12 cellular contexts compared by ENCODE assay signal in the genomic region with DNA sequence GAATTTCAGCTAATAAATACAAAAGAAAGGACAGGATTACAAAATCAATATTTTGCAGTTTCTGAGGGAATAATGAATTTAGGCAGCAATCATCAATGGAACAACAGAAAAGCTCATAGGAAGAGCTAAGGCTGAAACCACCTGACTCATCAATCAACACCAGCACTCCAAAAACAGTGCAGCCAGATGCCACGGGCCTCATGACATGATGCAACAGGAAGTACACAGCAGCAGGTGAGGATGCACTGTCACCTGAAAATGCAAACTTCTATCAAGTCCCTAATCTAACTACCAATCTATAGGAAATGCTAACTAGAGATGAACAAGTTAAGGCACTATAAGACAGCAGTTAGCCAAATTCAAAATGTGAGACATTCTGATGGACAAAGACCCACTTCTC. TPM values are rescaled to one million over a fixed set of nuclear protein-coding genes. Genes with fewer than 3 reads are reported as not detected.
DNase-seq lines count a peak whose midpoint lies in the region; ATAC-seq, FAIRE-seq and TF ChIP-seq lines count a peak whose summit lies in the region.
"Had no signal": no experiment of that assay in that cellular context is flagged by ENCODE, and none has a peak within 500 bp of the region (broad histone marks: within the 10 kb centered on the region; RNA-seq: fewer than 3 reads in every experiment).

No MANE protein-coding gene starts in this region.

- peaks cover 11% of the 10 kb centered on the region for H3K4me1 Mint-ChIP-seq in CD4-positive, alpha-beta T cell (ENCODE audit: low read depth)

- FAIRE-seq in GM12878 (lab: Jason Lieb, UNC): peak; percentile 13

- peak overlapping the region; percentile 60 for H3K27ac Mint-ChIP-seq in CD4-positive, alpha-beta T cell

- TF ChIP-seq CTCF in CD4-positive, alpha-beta T cell (IDR thresholded peaks at IDR 0.05): no peak
- no peak for TF ChIP-seq CTCF in GM12865 (IDR thresholded peaks at IDR 0.05; ENCODE audit: insufficient read depth, low read depth, low read length, missing control alignments)
- no peak for TF ChIP-seq CTCF in GM12878 (IDR thresholded peaks at IDR 0.05 in 2 of 3, conservative IDR thresholded peaks at IDR 0.05 in 1 of 3; ENCODE audit: control insufficient read depth in 2 of 3, extremely low read depth in 1 of 3, insufficient read depth in 1 of 3, low read depth in 3 of 3, low read length in 3 of 3)
- TF ChIP-seq CTCF in spleen (IDR thresholded peaks at IDR 0.05 in 8 of 11, conservative IDR thresholded peaks at IDR 0.05 in 3 of 11): no peak
- no peak for TF ChIP-seq CTCF in colonic mucosa (IDR thresholded peaks at IDR 0.05)

- no peaks in the 10 kb centered on the region for H3K79me2 ChIP-seq in GM12878 (ENCODE audit: control insufficient read depth, insufficient read depth, low read length)

- H3K4me3 ChIP-seq in GM12865 (ENCODE audit: low read depth, low read length) (no peak overlapping the region), GM12878 (no peak overlapping the region), spleen (no peak overlapping the region), colonic mucosa (no peak overlapping the region)
- H3K4me3 ChIP-seq: mucosa of descending colon, right lobe of liver had no signal

- SMC1A ChIA-PET in GM12878 (lab: Charles Lee; ENCODE audit: uncharacterized antibody, unreplicated experiment): interaction anchor here (1.8 kb wide), 1 partner anchor 23 kb away, joined by 5 read pairs; no protein-coding TSS in a partner anchor

- TF ChIP-seq EP300 in GM12878 (IDR thresholded peaks at IDR 0.05; ENCODE audit: borderline replicate concordance in 1 of 2, control insufficient read depth in 1 of 2, low read depth in 2 of 2, low read length in 2 of 2): no peak

- H3K9me3 Mint-ChIP-seq in CD4-positive, alpha-beta T cell: no peaks in the 10 kb centered on the region

- H3K36me3 ChIP-seq in GM12878 (ENCODE audit: control insufficient read depth in 2 of 2, insufficient read depth in 2 of 2, low read length in 1 of 2) (peaks cover 0 to 12% of the 10 kb centered on the region in 2 experiments), spleen (peaks cover 2 to 100% (median 75%) of the 10 kb centered on the region in 6 donors), colonic mucosa (no peaks in the 10 kb centered on the region)

- in situ Hi-C loops in GM12878 (cut with MboI): no loop called here

- RAD21 ChIA-PET in GM12878 (lab: Charles Lee; ENCODE audit: unreplicated experiment): interaction anchor here (0.6 kb wide), 1 partner anchor 182 kb away, joined by 3 read pairs; no protein-coding TSS in a partner anchor

- no peak overlapping the region for H3K4me3 Mint-ChIP-seq in CD4-positive, alpha-beta T cell

- H3K9ac ChIP-seq in GM12878 (ENCODE audit: control insufficient read depth, insufficient read depth, low read length) (no peak overlapping the region), colonic mucosa (ENCODE audit: low read depth in 2 of 2, low read length in 2 of 2) (no peak overlapping the region)

- WGBS in GM12878 (ENCODE audit: insufficient coverage, insufficient replicate concordance, low lambda C conversion rate, missing lambda C conversion rate): 10% methylated on average over 1 of the region's 1 CpG
- WGBS in spleen, 5 donors: 17 to 48% (median 21%) methylated on average over 1 of the region's 1 CpG

- peak; percentile 81 for ATAC-seq in CD4-positive, alpha-beta T cell (ENCODE audit: poor library complexity)
- ATAC-seq in GM12878 (no peak), HG03521 (IDR thresholded peaks at IDR 0.05; ENCODE audit: unreplicated experiment) (no peak)
- ATAC-seq: mucosa of descending colon had no signal

- POLR2A ChIA-PET in CD4-positive, alpha-beta T cell (lab: Charles Lee): no interaction called here
- POLR2A ChIA-PET in GM12878 (lab: Charles Lee): no interaction called here

- no peaks in the 10 kb centered on the region for H3K9me3 ChIP-seq in CD4-positive, alpha-beta T cell (ENCODE audit: control insufficient read depth, low read length)
- no peaks in the 10 kb centered on the region for H3K9me3 ChIP-seq in GM12878 (replicated peaks; ENCODE audit: control insufficient read depth, insufficient read depth, low read length)
- no peaks in the 10 kb centered on the region for H3K9me3 ChIP-seq in spleen
- no peaks in the 10 kb centered on the region for H3K9me3 ChIP-seq in colonic mucosa
- H3K9me3 ChIP-seq: Caco-2, mucosa of descending colon, right lobe of liver had no signal

- H3K27me3 Mint-ChIP-seq in CD4-positive, alpha-beta T cell: no peaks in the 10 kb centered on the region

- no peak for TF ChIP-seq POLR2A in GM12878 (IDR thresholded peaks at IDR 0.05; ENCODE audit: low read depth, low read length)
- no peak for TF ChIP-seq POLR2A in spleen (IDR thresholded peaks at IDR 0.05)

- H2AFZ ChIP-seq in GM12878 (ENCODE audit: control insufficient read depth, low read depth, low read length): no peak overlapping the region

- H3K27me3 ChIP-seq in CD4-positive, alpha-beta T cell (ENCODE audit: control insufficient read depth, insufficient read depth, low read length): no peaks in the 10 kb centered on the region
- no peaks in the 10 kb centered on the region for H3K27me3 ChIP-seq in GM12878 (replicated peaks in 1 of 2; ENCODE audit: control insufficient read depth in 2 of 2, insufficient read depth in 2 of 2, low read length in 1 of 2)
- no peaks in the 10 kb centered on the region for H3K27me3 ChIP-seq in spleen (replicated peaks in 1 of 7)
- H3K27me3 ChIP-seq in colonic mucosa: no peaks in the 10 kb centered on the region
- H3K27me3 ChIP-seq: right lobe of liver had no signal

- no peak overlapping the region for H3K27ac ChIP-seq in CD4-positive, alpha-beta T cell (ENCODE audit: low read depth, low read length)
- H3K27ac ChIP-seq in GM12878 (ENCODE audit: control insufficient read depth, insufficient read depth): no peak overlapping the region
- peak overlapping the region in 1 of 8 donors; percentile 5 for H3K27ac ChIP-seq in spleen
- no peak overlapping the region for H3K27ac ChIP-seq in colonic mucosa
- H3K27ac ChIP-seq: right lobe of liver had no signal

- H3K36me3 Mint-ChIP-seq in CD4-positive, alpha-beta T cell (ENCODE audit: low read depth): peaks cover 92% of the 10 kb centered on the region

- BruUV-seq in GM12878 (replicated peaks; lab: Mats Ljungman, UMichigan): no TSS peak

- H3K4me2 ChIP-seq in GM12878 (ENCODE audit: control insufficient read depth, insufficient read depth): no peak overlapping the region

- TF ChIP-seq RAD21 in GM12878 (IDR thresholded peaks at IDR 0.05; ENCODE audit: insufficient read depth, low read depth, low read length): no peak

- CTCF ChIA-PET in CD4-positive, alpha-beta T cell (lab: Charles Lee): no interaction called here
- CTCF ChIA-PET in GM12878 (lab: Yijun Ruan, JAX): interaction anchor here (1.7 kb wide), 1 partner anchor 59 kb away, joined by 4 read pairs; no protein-coding TSS in a partner anchor

- H3K4me1 ChIP-seq in GM12878 (ENCODE audit: control insufficient read depth, insufficient read depth, low read length): no peaks in the 10 kb centered on the region
- H3K4me1 ChIP-seq in spleen: peaks cover 0 to 30% (median 4%) of the 10 kb centered on the region in 6 donors
- no peaks in the 10 kb centered on the region for H3K4me1 ChIP-seq in colonic mucosa
- H3K4me1 ChIP-seq: Caco-2, right lobe of liver had no signal

- no peaks in the 10 kb centered on the region for H4K20me1 ChIP-seq in GM12878 (ENCODE audit: control insufficient read depth, insufficient read depth)

- intact Hi-C loops in CD4-positive, alpha-beta T cell (cut with DNase I, micrococcal nuclease): no loop called here
- intact Hi-C loops in GM12878 (cut with micrococcal nuclease; ENCODE audit: unreplicated experiment) (no loop called here), spleen (cut with DNase I; ENCODE audit: low total_unique reads) (no loop called here), colonic mucosa (cut with DNase I) (no loop called here)

- peak in 6 of 10 experiments; percentile 10 to 26 (median 12) for DNase-seq in CD4-positive, alpha-beta T cell
- DNase-seq in GM12865 (ENCODE audit: low read depth) (peak; percentile 18), T-helper 22 cell (ENCODE audit: low read depth) (peak; percentile 34), GM12878 (ENCODE audit: low read depth, low spot score) (no peak), spleen (no peak), colonic mucosa (no peak), NOMO-1 treated with DMSO at 0.1 percent for 48 hours (lab: John Stamatoyannopoulos, UW; ENCODE audit: unreplicated experiment) (no peak)
- DNase-seq: Caco-2, mucosa of descending colon, NCI-H2081 treated with DMSO at 0.1 percent for 48 hours, right lobe of liver had no signal

TF ChIP-seq in GM12878, 131 proteins besides CTCF, POLR2A, EP300 and RAD21 (continues in another document):
- TF ChIP-seq ZNF622 (IDR thresholded peaks at IDR 0.05) (no peak), STAT3 (IDR thresholded peaks at IDR 0.05; ENCODE audit: low read depth, low read length) (no peak), NBN (IDR thresholded peaks at IDR 0.05) (no peak), STAT1 (conservative IDR thresholded peaks at IDR 0.05) (no peak)

RNA-seq across cellular contexts. Expression of gene GNS, which starts 21.7 kb away (rescaled TPM):
- 10 to 100 TPM in 1 of 2 experiments, 1 to 10 TPM in 1; 8.7 to 10.0 TPM for total RNA-seq in CD4-positive, alpha-beta T cell
- total RNA-seq in GM12878 (2013; cell fraction: nucleolus; rRNA removed): 52.0 and 53.8 TPM in 2 replicates
- total RNA-seq in GM12878 (2014; rRNA removed) (19.0 and 21.0 TPM in 2 replicates), GM12878 (2014; rRNA removed; fragmentation: Illumina TruSeq; extraction: Trizol) (21.5 and 23.6 TPM in 2 replicates), GM12878 (2021) (20.8 and 21.4 TPM in 2 replicates), spleen (100 to 1,000 TPM in 6 of 7 donors, 10 to 100 TPM in 1; 99.4 to 154 (median 130) TPM), colonic mucosa (10 to 100 TPM; 47.5 to 67.6 TPM)
- 17.8 TPM for polyA plus RNA-seq in GM12878 (2011; ENCODE audit: low read depth)
- polyA plus RNA-seq in GM12878 (2011; rRNA removed) (32.9 and 33.8 TPM in 2 replicates), GM12878 (2014; fragmentation: Illumina TruSeq; extraction: Trizol) (19.8 and 22.2 TPM in 2 replicates), GM12878 (2014; fragmentation: Nextera tagmentation; extraction: Ambion mirVana) (1 to 10 TPM; 4.1 to 4.4 TPM), GM12878 (2014; rRNA removed) (11.6 and 13.0 TPM in 2 replicates), GM12878 (2016; fragmentation: Nextera tagmentation; extraction: Ambion mirVana) (10 to 100 TPM; 17.8 to 19.3 TPM), spleen (10 to 100 TPM in 2 of 3 donors, 1 to 10 TPM in 1; 8.3 to 17.1 (median 13.8) TPM)
- 15.8 and 20.5 TPM in 2 replicates for polyA plus RNA-seq in GM12878 (2011; cell fraction: cytosol; rRNA removed)
- polyA plus RNA-seq in GM12878 (2011; cell fraction: nucleus; rRNA removed): 11.3 and 12.0 TPM in 2 replicates
- 15.9 and 18.3 TPM in 2 replicates for polyA plus RNA-seq in GM12878 (2012)
- 46.4 and 89.7 TPM in 2 replicates for polyA minus RNA-seq in GM12878 (2011; rRNA and poly(A)+ RNA removed)
- 19.4 and 21.2 TPM in 2 replicates for polyA minus RNA-seq in GM12878 (2011; cell fraction: cytosol; rRNA and poly(A)+ RNA removed)
- polyA minus RNA-seq in GM12878 (2011; cell fraction: nucleus; rRNA and poly(A)+ RNA removed): 7.4 and 9.0 TPM in 2 replicates

Comparison
In these comparisons a context has a peak if more than half of its experiments do, and no peak if none do; other contexts are left out.
1. DNase-seq: peak in CD4-positive, alpha-beta T cell (6 of 10), GM12865 (single experiment) and T-helper 22 cell (single experiment); none in GM12878 (single experiment), spleen (single experiment), colonic mucosa (single experiment) and NOMO-1 treated with DMSO at 0.1 percent for 48 hours (single experiment).